Comparison of ENCODE assay signal across 8 cellular contexts in genomic region chr17:48241131-48241591, GRCh38.
DNase-seq lines count a peak whose midpoint lies in the region; ATAC-seq and TF ChIP-seq lines count a peak whose summit lies in the region.

No MANE protein-coding gene starts in this region.

- H3K36me3 ChIP-seq in IMR-90 (ENCODE audit: control insufficient read depth, insufficient read depth, low read length): no peaks in the 10 kb centered on the region

- no peak overlapping the region; the same call in 1 of the 2 replicates for H3K4me2 ChIP-seq in IMR-90 (ENCODE audit: low read depth, low read length)

- ATAC-seq in GM21619 (IDR thresholded peaks at IDR 0.05; ENCODE audit: unreplicated experiment): peak; percentile 82
- peak; percentile 49 for ATAC-seq in IMR-90 (ENCODE audit: low read depth)
- ATAC-seq in activated T-cell treated with anti-CD3 and anti-CD28 coated beads, Interleukin-2, amount 50 U/mL, for 72 hours (replicated peaks in 1 of 2): peak; percentile 71 to 84

- no peak overlapping the region for H2BK20ac ChIP-seq in IMR-90 (ENCODE audit: low read depth, low read length)

- H4K8ac ChIP-seq in IMR-90 (ENCODE audit: low read depth in 2 of 2, low read length in 2 of 2): peak overlapping the region in 1 of 2 experiments; percentile 53; a peak in 1 of 4 replicates

- no peak for TF ChIP-seq RAD21 in IMR-90 (IDR thresholded peaks at IDR 0.05; ENCODE audit: low read length)

- no peak overlapping the region for H2AFZ ChIP-seq in IMR-90 (replicated peaks; ENCODE audit: low read length, poor library complexity)

- H3K23ac ChIP-seq in IMR-90 (ENCODE audit: low read depth, low read length): 0 out of 2 replicates have a peak overlapping the region, but pooled peaks have one; percentile 60

- no peaks in the 10 kb centered on the region for H3K27me3 Mint-ChIP-seq in activated T-cell treated with anti-CD3 and anti-CD28 coated beads, Interleukin-2, amount 50 U/mL, for 72 hours (ENCODE audit: low read depth)

- H3K14ac ChIP-seq in IMR-90 (replicated peaks; ENCODE audit: low read depth, low read length): no peak overlapping the region; the same call in 1 of the 2 replicates

- H2BK120ac ChIP-seq in IMR-90 (ENCODE audit: low read depth, low read length): no peak overlapping the region

- 0 out of 2 replicates have a peak overlapping the region, but pooled peaks have one; percentile 29 for H3K56ac ChIP-seq in IMR-90 (ENCODE audit: extremely low read depth, insufficient read depth, low read length)

- H2BK5ac ChIP-seq in IMR-90 (ENCODE audit: low read depth, low read length, poor library complexity, severe bottlenecking): no peak overlapping the region

- no peak overlapping the region for H3K4ac ChIP-seq in IMR-90 (ENCODE audit: low read depth, low read length)

- no peaks in the 10 kb centered on the region for H3K9me3 ChIP-seq in IMR-90 (ENCODE audit: control insufficient read depth, insufficient read depth, low read length)

- in situ Hi-C loops in IMR-90 (cut with MboI; ENCODE audit: low sequenced_read_pairs): no loop called here

- no peaks in the 10 kb centered on the region for H3K9me3 Mint-ChIP-seq in activated T-cell treated with anti-CD3 and anti-CD28 coated beads, Interleukin-2, amount 50 U/mL, for 72 hours

- intact Hi-C loops in IMR-90 (cut with micrococcal nuclease): no loop called here

- H4K91ac ChIP-seq in IMR-90 (ENCODE audit: insufficient read depth, low read depth, low read length): no peak overlapping the region

- no peak overlapping the region for H2AK9ac ChIP-seq in IMR-90 (replicated peaks; ENCODE audit: low read depth, low read length, poor library complexity)

- peaks cover 0 to 3% of the 10 kb centered on the region in 2 donors for H3K36me3 Mint-ChIP-seq in activated T-cell treated with anti-CD3 and anti-CD28 coated beads, Interleukin-2, amount 50 U/mL, for 72 hours (ENCODE audit: insufficient read depth in 2 of 2)

- H3K4me3 ChIP-seq in IMR-90 (ENCODE audit: insufficient read depth, low read depth, low read length): no peak overlapping the region

- WGBS in IMR-90 (ENCODE audit: extremely low coverage in 2 of 2, insufficient read length in 1 of 2), 2 experiments: 0% methylated on average over 1 of the region's 1 CpG; no CpG with 5 or more reads in 1 of the 2 experiments

- no peaks in the 10 kb centered on the region for H4K20me1 ChIP-seq in IMR-90 (ENCODE audit: insufficient read depth, low read length)

- POLR2A ChIA-PET in IMR-90 (lab: Charles Lee; ENCODE audit: unreplicated experiment): no interaction called here

- H3K79me1 ChIP-seq in IMR-90 (ENCODE audit: low read depth in 1 of 2, low read length in 2 of 2): no peaks in the 10 kb centered on the region

- H2BK15ac ChIP-seq in IMR-90 (ENCODE audit: low read depth, low read length): no peak overlapping the region

- H3K18ac ChIP-seq in IMR-90 (ENCODE audit: low read depth, low read length): no peak overlapping the region

- TF ChIP-seq POLR2A in IMR-90 (IDR thresholded peaks at IDR 0.05; ENCODE audit: low read depth, low read length): no peak

- BruUV-seq in IMR-90 (replicated peaks; lab: Mats Ljungman, UMichigan): no TSS peak

- H3K9me1 ChIP-seq in IMR-90 (ENCODE audit: insufficient read depth, low read length): peaks cover 11% of the 10 kb centered on the region; the same call in 1 of the 2 replicates

- H3K4me1 Mint-ChIP-seq in activated T-cell treated with anti-CD3 and anti-CD28 coated beads, Interleukin-2, amount 50 U/mL, for 72 hours (ENCODE audit: low read depth): peaks cover 47% of the 10 kb centered on the region

- DNase-seq in NK-92 treated with Interleukin-12 subunit alpha and Interleukin-12 subunit beta, amount 100 ng/mL, for 24 hours (lab: John Stamatoyannopoulos, UW): peak; percentile 28
- DNase-seq in NK-92 (lab: John Stamatoyannopoulos, UW; ENCODE audit: unreplicated experiment): no peak
- DNase-seq in IMR-90: peak; percentile 42
- DNase-seq in activated T-cell treated with anti-CD3 and anti-CD28 coated beads, Interleukin-2, amount 50 U/mL, for 72 hours: peak; percentile 14 to 21
- peak; percentile 87 for DNase-seq in islet precursor cell
- no peak for DNase-seq in NCI-H748 treated with DMSO at 0.1 percent for 48 hours (lab: John Stamatoyannopoulos, UW)
- DNase-seq in amniotic stem cell (lab: John Stamatoyannopoulos, UW): no peak

- TF ChIP-seq CTCF in IMR-90 (conservative IDR thresholded peaks at IDR 0.05; ENCODE audit: low read depth, low read length): no peak

- H3K4me3 Mint-ChIP-seq in activated T-cell treated with anti-CD3 and anti-CD28 coated beads, Interleukin-2, amount 50 U/mL, for 72 hours: peak overlapping the region in 1 of 2 donors; percentile 5

- H3K9ac ChIP-seq in IMR-90 (ENCODE audit: low read depth, low read length): no peak overlapping the region

- H4K5ac ChIP-seq in IMR-90 (ENCODE audit: low read depth, low read length): no peak overlapping the region

- H3K4me1 ChIP-seq in IMR-90 (ENCODE audit: control insufficient read depth, insufficient read depth, low read length): peaks cover 9% of the 10 kb centered on the region

- peak overlapping the region; percentile 1 for H3K27ac Mint-ChIP-seq in activated T-cell treated with anti-CD3 and anti-CD28 coated beads, Interleukin-2, amount 50 U/mL, for 72 hours

- dilution Hi-C loops in IMR-90 (cut with HindIII; ENCODE audit: low sequenced_read_pairs, unreplicated experiment): no loop called here

- H2AK5ac ChIP-seq in IMR-90 (ENCODE audit: low read depth, low read length): no peak overlapping the region

- no peak overlapping the region for H3K27ac ChIP-seq in IMR-90 (ENCODE audit: insufficient read depth, low read length)

- peaks cover 3% of the 10 kb centered on the region for H3K27me3 ChIP-seq in IMR-90 (ENCODE audit: control insufficient read depth, insufficient read depth, low read length)

- CTCF ChIA-PET in IMR-90 (lab: Yijun Ruan, JAX): no interaction called here

TF ChIP-seq in IMR-90, 13 proteins besides CTCF, POLR2A, EP300 and RAD21:
- no peak for TF ChIP-seq FOS (IDR thresholded peaks at IDR 0.05; ENCODE audit: low read depth, low read length)
- no peak for TF ChIP-seq MAZ (IDR thresholded peaks at IDR 0.05; ENCODE audit: borderline replicate concordance, low read depth, low read length)

Comparison
In these comparisons a context has a peak if more than half of its experiments do, and no peak if none do; other contexts are left out.
1. DNase-seq: peak in NK-92 treated with Interleukin-12 subunit alpha and Interleukin-12 subunit beta, amount 100 ng/mL, for 24 hours (single experiment), IMR-90 (single experiment), activated T-cell treated with anti-CD3 and anti-CD28 coated beads, Interleukin-2, amount 50 U/mL, for 72 hours (2 of 2) and islet precursor cell (single experiment); none in NK-92 (single experiment), NCI-H748 treated with DMSO at 0.1 percent for 48 hours (single experiment) and amniotic stem cell (single experiment).
2. Peak in every context shown above with its lines, with median percentiles within 50 percentile points of each other: ATAC-seq.